Comparison of ENCODE assay signal across 7 cellular contexts in the genomic region with DNA sequence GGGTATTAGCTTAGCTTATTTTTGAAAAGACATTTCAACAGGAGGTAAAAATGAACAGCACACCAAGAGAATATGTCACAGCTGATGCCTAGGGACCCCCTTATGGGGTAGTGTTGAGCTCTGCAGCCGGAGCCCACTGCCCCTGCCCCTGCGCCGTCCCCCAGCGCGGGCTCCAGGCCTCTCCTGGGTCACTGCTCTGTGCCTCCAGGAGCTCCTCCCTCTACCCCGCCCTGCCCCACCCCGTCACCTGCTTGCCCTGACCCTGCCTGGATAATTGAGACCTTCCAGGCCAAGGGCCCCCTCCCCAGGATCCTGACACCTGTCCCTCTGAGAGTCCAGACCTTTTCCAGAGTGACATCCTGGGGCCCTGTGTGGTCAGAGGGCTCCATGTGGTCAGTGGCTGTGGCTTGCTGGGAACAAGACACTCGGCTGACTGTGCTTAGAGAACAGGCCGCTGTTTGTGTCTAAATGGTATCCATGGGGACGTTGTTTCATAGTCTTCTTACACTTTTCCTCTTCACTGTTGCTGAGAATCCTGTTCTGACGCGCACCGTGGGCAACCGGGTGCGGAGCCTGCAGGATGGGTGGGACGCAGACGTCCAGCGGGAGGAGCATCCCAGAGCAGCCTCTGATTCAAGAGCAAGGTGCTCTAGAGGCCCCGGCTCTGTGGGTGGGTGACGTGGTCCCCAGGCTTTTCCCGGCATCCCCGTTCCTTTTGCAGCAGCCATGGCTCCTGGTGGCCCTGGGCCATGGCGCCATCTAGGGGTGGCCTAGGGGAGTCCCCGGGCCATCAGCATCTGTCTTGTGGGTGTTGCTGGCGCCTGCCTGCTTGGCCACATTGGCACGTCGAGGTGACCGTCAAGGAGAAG. TPM values are rescaled to one million over a fixed set of nuclear protein-coding genes. Genes with fewer than 3 reads are reported as not detected.
A peak's percentile ranks its signal among the peaks of the same experiment; 100 is the strongest.
DNase-seq lines count a peak whose midpoint lies in the region; ATAC-seq and TF ChIP-seq lines count a peak whose summit lies in the region.

No MANE protein-coding gene starts in this region.

- peak; percentile 87 for TF ChIP-seq CTCF in WTC11 (IDR thresholded peaks at IDR 0.05)

- CTCF ChIA-PET in WTC11 (lab: Charles Lee) = interaction anchor here (0.6 to 2.7 kb wide), 12 partner anchors 9 to 123 kb away, joined by 3 to 17 read pairs (median 4); partner anchors contain the start of genes CAPN15 and RAB40C

- H3K36me3 Mint-ChIP-seq in WTC11 (peaks cover 15% of the 10 kb centered on the region), memory B cell (peaks cover 10% of the 10 kb centered on the region)
- H3K36me3 Mint-ChIP-seq in stimulated activated effector memory CD8-positive, alpha-beta T cell treated with anti-CD3 and anti-CD28 coated beads, Interleukin-12 subunit alpha, Interleukin-12 subunit beta, amount 100 ng/mL, for 72 hours = peaks cover 5% of the 10 kb centered on the region

- peak; percentile 92 for ATAC-seq in WTC11
- ATAC-seq in memory B cell (ENCODE audit: low read depth) = peak; percentile 68
- ATAC-seq in stimulated activated effector memory CD8-positive, alpha-beta T cell treated with anti-CD3 and anti-CD28 coated beads, Interleukin-12 subunit alpha, Interleukin-12 subunit beta, amount 100 ng/mL, for 72 hours = peak; percentile 89
- ATAC-seq in GM19023 (IDR thresholded peaks at IDR 0.05; ENCODE audit: unreplicated experiment) = no peak

- no peak overlapping the region for H3K4me3 ChIP-seq in H7 (ENCODE audit: insufficient read depth, low read depth, low read length)

- H3K27me3 Mint-ChIP-seq in WTC11 (ENCODE audit: low read depth) (no peaks in the 10 kb centered on the region), memory B cell (no peaks in the 10 kb centered on the region)

- H3K4me1 Mint-ChIP-seq in WTC11 (peaks cover 8% of the 10 kb centered on the region), memory B cell (peaks cover 16% of the 10 kb centered on the region)
- peaks cover 31% of the 10 kb centered on the region for H3K4me1 Mint-ChIP-seq in stimulated activated effector memory CD8-positive, alpha-beta T cell treated with anti-CD3 and anti-CD28 coated beads, Interleukin-12 subunit alpha, Interleukin-12 subunit beta, amount 100 ng/mL, for 72 hours

- H3K4me3 Mint-ChIP-seq in WTC11 (no peak overlapping the region), memory B cell (no peak overlapping the region)
- H3K4me3 Mint-ChIP-seq in stimulated activated effector memory CD8-positive, alpha-beta T cell treated with anti-CD3 and anti-CD28 coated beads, Interleukin-12 subunit alpha, Interleukin-12 subunit beta, amount 100 ng/mL, for 72 hours = no peak overlapping the region

- no peaks in the 10 kb centered on the region for H3K27me3 ChIP-seq in H7 (ENCODE audit: control insufficient read depth, insufficient read depth, low read length)

- POLR2A ChIA-PET in WTC11 (lab: Charles Lee) = no interaction called here

- H3K36me3 ChIP-seq in H7 (replicated peaks; ENCODE audit: control insufficient read depth, insufficient read depth, low read length) = no peaks in the 10 kb centered on the region; the same call in 1 of the 2 replicates

- DNase-seq in H7 (peak; percentile 98), WTC11 (ENCODE audit: low spot score) (peak; percentile 83), cerebellum (ENCODE audit: low spot score) (peak; percentile 62), memory B cell (ENCODE audit: low spot score in 2 of 2) (peak in 1 of 2 donors; percentile 42), NCI-H526 treated with DMSO at 0.1 percent for 48 hours (lab: John Stamatoyannopoulos, UW) (no peak)
- DNase-seq in stimulated activated effector memory CD8-positive, alpha-beta T cell treated with anti-CD3 and anti-CD28 coated beads, Interleukin-12 subunit alpha, Interleukin-12 subunit beta, amount 100 ng/mL, for 72 hours (ENCODE audit: low spot score in 2 of 2) = peak; percentile 40 to 63

- peak overlapping the region; percentile 97 for H3K27ac Mint-ChIP-seq in WTC11
- no peak overlapping the region for H3K27ac Mint-ChIP-seq in memory B cell
- peak overlapping the region; percentile 78 for H3K27ac Mint-ChIP-seq in stimulated activated effector memory CD8-positive, alpha-beta T cell treated with anti-CD3 and anti-CD28 coated beads, Interleukin-12 subunit alpha, Interleukin-12 subunit beta, amount 100 ng/mL, for 72 hours

- no peaks in the 10 kb centered on the region for H3K9me3 Mint-ChIP-seq in WTC11
- H3K9me3 Mint-ChIP-seq in memory B cell = no peaks in the 10 kb centered on the region
- no peaks in the 10 kb centered on the region for H3K9me3 Mint-ChIP-seq in stimulated activated effector memory CD8-positive, alpha-beta T cell treated with anti-CD3 and anti-CD28 coated beads, Interleukin-12 subunit alpha, Interleukin-12 subunit beta, amount 100 ng/mL, for 72 hours

TF ChIP-seq in WTC11, 78 proteins besides CTCF, POLR2A, EP300 and RAD21:
- no peak for TF ChIP-seq HMGA2 (CRISPR knock-in tag; IDR thresholded peaks at IDR 0.05)
- no peak for TF ChIP-seq TCF7 (CRISPR knock-in tag; IDR thresholded peaks at IDR 0.05; ENCODE audit: low read depth)
- TF ChIP-seq GABPB1 (CRISPR knock-in tag; IDR thresholded peaks at IDR 0.05) = peak; percentile 51; the same call in 1 of the 2 replicates
- TF ChIP-seq FOXP1 (CRISPR knock-in tag; IDR thresholded peaks at IDR 0.05; ENCODE audit: borderline replicate concordance) = 0 out of 2 replicates have a peak, but pooled peaks have one; percentile 59
- TF ChIP-seq, protein P1, sequence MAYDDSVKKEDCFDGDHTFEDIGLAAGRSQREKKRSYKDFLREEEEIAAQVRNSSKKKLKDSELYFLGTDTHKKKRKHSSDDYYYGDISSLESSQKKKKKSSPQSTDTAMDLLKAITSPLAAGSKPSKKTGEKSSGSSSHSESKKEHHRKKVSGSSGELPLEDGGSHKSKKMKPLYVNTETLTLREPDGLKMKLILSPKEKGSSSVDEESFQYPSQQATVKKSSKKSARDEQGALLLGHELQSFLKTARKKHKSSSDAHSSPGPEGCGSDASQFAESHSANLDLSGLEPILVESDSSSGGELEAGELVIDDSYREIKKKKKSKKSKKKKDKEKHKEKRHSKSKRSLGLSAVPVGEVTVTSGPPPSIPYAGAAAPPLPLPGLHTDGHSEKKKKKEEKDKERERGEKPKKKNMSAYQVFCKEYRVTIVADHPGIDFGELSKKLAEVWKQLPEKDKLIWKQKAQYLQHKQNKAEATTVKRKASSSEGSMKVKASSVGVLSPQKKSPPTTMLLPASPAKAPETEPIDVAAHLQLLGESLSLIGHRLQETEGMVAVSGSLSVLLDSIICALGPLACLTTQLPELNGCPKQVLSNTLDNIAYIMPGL (CRISPR knock-in tag; IDR thresholded peaks at IDR 0.05) = 0 out of 2 replicates have a peak, but pooled peaks have one; percentile 22

RNA-seq across cellular contexts. Expression of gene WFIKKN1, which starts 20.0 kb away (rescaled TPM):
- 4.5 and 5.5 TPM in 2 replicates for total RNA-seq in H7 (2014; rRNA removed; shearing (Covaris generic))
- 12.3 to 18.6 TPM (median 17.3 TPM) in 3 replicates for total RNA-seq in WTC11 (2021)
- total RNA-seq in cerebellum = 0.54 TPM

RNA-seq across cellular contexts. Expression of gene RAB40C, which starts 20.9 kb away (rescaled TPM):
- 26.3 and 26.4 TPM in 2 replicates for total RNA-seq in H7 (2014; rRNA removed; shearing (Covaris generic))
- total RNA-seq in WTC11 (2021) (22.5 to 28.0 TPM (median 26.2 TPM) in 3 replicates), cerebellum (15.9 TPM)

RNA-seq across cellular contexts. Expression of gene METTL26, which starts 25.4 kb away (rescaled TPM):
- total RNA-seq in H7 (2014; rRNA removed; shearing (Covaris generic)) = 129 and 135 TPM in 2 replicates
- total RNA-seq in WTC11 (2021) (115 to 121 TPM (median 115 TPM) in 3 replicates), cerebellum (23.8 TPM)

RNA-seq across cellular contexts. Expression of gene MCRIP2, which starts 30.9 kb away (rescaled TPM):
- total RNA-seq in H7 (2014; rRNA removed; shearing (Covaris generic)) = 71.5 and 83.1 TPM in 2 replicates
- 63.3 to 76.0 TPM (median 66.7 TPM) in 3 replicates for total RNA-seq in WTC11 (2021)
- total RNA-seq in cerebellum = 6.0 TPM

RNA-seq across cellular contexts. Expression of gene WDR90, which starts 38.4 kb away (rescaled TPM):
- total RNA-seq in H7 (2014; rRNA removed; shearing (Covaris generic)) = 35.3 and 38.3 TPM in 2 replicates
- total RNA-seq in WTC11 (2021) (66.2 to 75.8 TPM (median 69.6 TPM) in 3 replicates), cerebellum (23.7 TPM)
